In genomic region chr2:216082805-216083204, GRCh38 we compare ENCODE assay signal across 9 cellular contexts. TPM values are rescaled to one million over a fixed set of nuclear protein-coding genes. Genes with fewer than 3 reads are reported as not detected.
A peak's percentile ranks its signal among the peaks of the same experiment; 100 is the strongest.
DNase-seq lines count a peak whose midpoint lies in the region; ATAC-seq, FAIRE-seq and TF ChIP-seq lines count a peak whose summit lies in the region.
"Had no signal": no experiment of that assay in that cellular context is flagged by ENCODE, and none has a peak within 500 bp of the region (broad histone marks: within the 10 kb centered on the region; RNA-seq: fewer than 3 reads in every experiment).

No MANE protein-coding gene starts in this region.

- no peak for TF ChIP-seq POLR2A in GM12892 (IDR thresholded peaks at IDR 0.05; ENCODE audit: low read depth, low read length)

- H3K4me3 ChIP-seq in A673 (ENCODE audit: low read depth, low read length, poor library complexity, severe bottlenecking): peak overlapping the region; percentile 76
- peak overlapping the region; percentile 89; the same call in 1 of the 2 replicates for H3K4me3 ChIP-seq in iPS-18c (ENCODE audit: insufficient read depth, low read depth, low read length)

- H3K36me3 ChIP-seq in A673 (ENCODE audit: insufficient read depth, low read length, poor library complexity, severe bottlenecking): no peaks in the 10 kb centered on the region
- H3K36me3 ChIP-seq: SJSA1 had no signal

- H3K27me3 Mint-ChIP-seq in T-cell: no peaks in the 10 kb centered on the region

- no peak for TF ChIP-seq CTCF in A673 (conservative IDR thresholded peaks at IDR 0.05; ENCODE audit: low read depth, low read length)

- POLR2A ChIA-PET in A673 (lab: Charles Lee; ENCODE audit: low non-redundant PET): interaction anchor here (0.6 kb wide), 1 partner anchor 44 kb away, joined by 3 read pairs; no protein-coding TSS in a partner anchor
- POLR2A ChIA-PET in T-cell (lab: Charles Lee): interaction anchor here in 1 of 2 donors (0.7 kb wide), 1 partner anchor 32 kb away, joined by 3 read pairs; no protein-coding TSS in a partner anchor

- intact Hi-C loops in A673 (cut with micrococcal nuclease; ENCODE audit: unreplicated experiment): no loop called here

- no peaks in the 10 kb centered on the region for H3K9me3 Mint-ChIP-seq in T-cell

- H3K4me1 ChIP-seq in A673 (ENCODE audit: insufficient read depth, low read length, poor library complexity, severe bottlenecking): peaks cover 11% of the 10 kb centered on the region

- H3K4me1 Mint-ChIP-seq in T-cell: peaks cover 62 to 71% (median 68%) of the 10 kb centered on the region in 3 donors

- FAIRE-seq in GM12892 (lab: Jason Lieb, UNC): peak; percentile 65

- peak overlapping the region; percentile 95 to 98 for H3K27ac Mint-ChIP-seq in T-cell

- H3K27ac ChIP-seq in A673 (ENCODE audit: low read depth, low read length, poor library complexity, severe bottlenecking): no peak overlapping the region
- H3K27ac ChIP-seq: SJSA1 had no signal

- H3K9me3 ChIP-seq in A673 (ENCODE audit: low read depth, low read length, poor library complexity, severe bottlenecking): no peaks in the 10 kb centered on the region
- H3K9me3 ChIP-seq in iPS-18c (ENCODE audit: control insufficient read depth, insufficient read depth, low read length): no peaks in the 10 kb centered on the region
- H3K9me3 ChIP-seq: SJSA1 had no signal

- CTCF ChIA-PET in A673 (lab: Charles Lee) (no interaction called here), T-cell (lab: Charles Lee) (interaction anchor here in 1 of 2 donors (1.2 to 2.0 kb wide), 2 partner anchors 28 to 32 kb away, joined by 5 to 16 read pairs; partner anchors contain the start of gene XRCC5)

- no TSS peak for BruUV-seq in A673 (replicated peaks; lab: Mats Ljungman, UMichigan)

- peak overlapping the region; percentile 89 to 99 (median 93) for H3K4me3 Mint-ChIP-seq in T-cell

- no peak for ATAC-seq in T-cell (replicated peaks in 1 of 4)
- no peak for ATAC-seq in GM18502 (IDR thresholded peaks at IDR 0.05; ENCODE audit: poor library complexity, unreplicated experiment)
- ATAC-seq in GM19452 (IDR thresholded peaks at IDR 0.05; ENCODE audit: unreplicated experiment): no peak

- no peaks in the 10 kb centered on the region for H3K27me3 ChIP-seq in A673 (replicated peaks; ENCODE audit: insufficient read depth, low read depth, low read length, poor library complexity)

- peaks cover 3% of the 10 kb centered on the region for H3K36me3 Mint-ChIP-seq in T-cell

- no peak for DNase-seq in A673 (ENCODE audit: low spot score)
- DNase-seq in GM12892 (ENCODE audit: insufficient read length): no peak
- no peak for DNase-seq in T-cell
- no peak for DNase-seq in NCI-H2196 (lab: John Stamatoyannopoulos, UW; ENCODE audit: unreplicated experiment)
- DNase-seq in stimulated activated CD4-positive, alpha-beta T cell treated with anti-CD3 and anti-CD28 coated beads, Interleukin-12 subunit alpha, Interleukin-12 subunit beta, amount 100 ng/mL, for 4 hours: no peak

RNA-seq across cellular contexts. Expression of gene TMEM169, which starts 1.1 kb away (rescaled TPM):
- 1.1 and 1.7 TPM in 2 replicates for total RNA-seq in A673 (2021)
- 0.32 TPM for polyA plus RNA-seq in GM12892 (2012; ENCODE audit: missing spikeins)
- 1 to 10 TPM; 1.8 to 4.3 (median 3.1) TPM for total RNA-seq in T-cell

RNA-seq across cellular contexts. Expression of gene PECR, which starts 1.2 kb away (rescaled TPM):
- total RNA-seq in A673 (2021): 19.7 and 22.2 TPM in 2 replicates
- 23.6 TPM for polyA plus RNA-seq in GM12892 (2012; ENCODE audit: missing spikeins)
- total RNA-seq in T-cell: 10 to 100 TPM; 17.4 to 26.2 (median 20.6) TPM

RNA-seq across cellular contexts. Expression of gene XRCC5, which starts 26.3 kb away (rescaled TPM):
- total RNA-seq in A673 (2021) (508 and 534 TPM in 2 replicates), T-cell (100 to 1,000 TPM; 187 to 219 (median 202) TPM)
- 279 TPM for polyA plus RNA-seq in GM12892 (2012; ENCODE audit: missing spikeins)
